ENCODE assay signal across 14 cellular contexts in the genomic region with DNA sequence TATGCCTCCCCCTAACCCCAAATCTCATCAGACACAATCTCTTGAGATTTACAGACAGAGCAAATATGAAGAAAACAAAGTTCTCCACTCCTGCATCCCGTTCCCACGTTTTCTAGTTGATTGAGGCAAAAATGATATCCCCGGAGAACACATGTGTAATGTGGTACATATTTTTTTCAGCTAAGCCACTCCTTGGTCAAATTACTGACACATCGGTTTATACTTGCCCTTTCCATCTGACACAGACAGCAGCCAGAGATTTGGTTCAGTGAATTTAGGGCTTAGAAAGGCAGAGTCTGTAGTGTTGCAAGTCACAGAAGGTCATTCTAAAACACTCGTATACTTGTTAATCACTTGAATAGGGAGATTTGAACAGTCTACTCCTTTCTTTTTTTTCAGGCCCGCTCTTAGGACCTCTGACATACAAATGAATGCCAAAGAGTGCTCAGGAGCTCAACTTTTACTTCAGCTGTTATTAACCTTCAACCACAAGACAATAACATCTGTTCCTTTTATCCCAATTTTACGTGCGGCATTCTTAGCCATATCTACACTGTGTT. TPM values are rescaled to one million over a fixed set of nuclear protein-coding genes. Genes with fewer than 3 reads are reported as not detected.
A peak's percentile ranks its signal among the peaks of the same experiment; 100 is the strongest.
DNase-seq lines count a peak whose midpoint lies in the region; ATAC-seq and TF ChIP-seq lines count a peak whose summit lies in the region.
"Had no signal": no experiment of that assay in that cellular context is flagged by ENCODE, and none has a peak within 500 bp of the region (broad histone marks: within the 10 kb centered on the region; RNA-seq: fewer than 3 reads in every experiment).

No MANE protein-coding gene starts in this region.

- H3F3A ChIP-seq in neural cell (ENCODE audit: insufficient read depth, low read length, poor library complexity, severe bottlenecking): no peaks in the 10 kb centered on the region

- H3K79me2 ChIP-seq in neural cell (replicated peaks; ENCODE audit: insufficient read depth, low read length) (peaks cover 24% of the 10 kb centered on the region), trophoblast cell (ENCODE audit: control insufficient read depth, insufficient read depth, low read length, poor library complexity) (peaks cover 7% of the 10 kb centered on the region)

- no peak for ATAC-seq in activated CD4-positive, alpha-beta T cell treated with anti-CD3 and anti-CD28 coated beads for 36 hours
- ATAC-seq: A549, GM12878 had no signal

- no peak overlapping the region for H3K27ac ChIP-seq in neural cell (ENCODE audit: low read length)
- H3K27ac ChIP-seq in trophoblast cell (ENCODE audit: low read depth, low read length): no peak overlapping the region
- H3K27ac ChIP-seq: parathyroid adenoma had no signal

- H3K18ac ChIP-seq in trophoblast cell (ENCODE audit: low read length): no peak overlapping the region

- DNase-seq in activated CD4-positive, alpha-beta T cell treated with anti-CD3 and anti-CD28 coated beads for 36 hours: no peak
- no peak for DNase-seq in activated CD4-positive, alpha-beta T cell treated with anti-CD3 and anti-CD28 coated beads, Interleukin-2, amount 50 U/mL, for 48 hours
- DNase-seq in LHCN-M2 (ENCODE audit: low read depth) (peak; percentile 64), D341Med (ENCODE audit: low spot score) (no peak), trophoblast cell (no peak), DMS153 treated with DMSO at 0.1 percent for 48 hours (lab: John Stamatoyannopoulos, UW; ENCODE audit: unreplicated experiment) (no peak)
- DNase-seq: activated CD4-positive, CD25-positive, alpha-beta regulatory T cell; amygdala; NCI-H748 treated with DMSO at 0.1 percent for 48 hours had no signal

- no peak overlapping the region for H2BK120ac ChIP-seq in trophoblast cell (ENCODE audit: insufficient read depth, low read length, poor library complexity)

- TF ChIP-seq EP300 in neural cell (conservative IDR thresholded peaks at IDR 0.05; ENCODE audit: poor library complexity, severe bottlenecking): no peak

- H4K8ac ChIP-seq in trophoblast cell (ENCODE audit: low read depth, low read length): no peak overlapping the region

- H2AFZ ChIP-seq in neural cell (ENCODE audit: low read depth, low read length) (no peak overlapping the region), trophoblast cell (ENCODE audit: insufficient read depth, low read length, poor library complexity) (no peak overlapping the region)

- no peak overlapping the region for H4K12ac ChIP-seq in trophoblast cell (ENCODE audit: low read depth, low read length)

- peaks cover 0 to 2% of the 10 kb centered on the region in 2 experiments for H3K4me1 ChIP-seq in trophoblast cell (ENCODE audit: control insufficient read depth in 1 of 2, insufficient read depth in 2 of 2, low read length in 2 of 2)
- H3K4me1 ChIP-seq: parathyroid adenoma had no signal

- no peak overlapping the region for H3K4ac ChIP-seq in trophoblast cell (ENCODE audit: low read depth, low read length)

- H3K9ac ChIP-seq in neural cell (ENCODE audit: low read length) (no peak overlapping the region), trophoblast cell (ENCODE audit: low read length) (no peak overlapping the region)
- H3K9ac ChIP-seq: parathyroid adenoma had no signal

- no peak overlapping the region for H4K91ac ChIP-seq in trophoblast cell (ENCODE audit: low read depth, low read length)

- no peak overlapping the region for H3K14ac ChIP-seq in trophoblast cell (ENCODE audit: low read length)

- no peaks in the 10 kb centered on the region for H3K9me2 ChIP-seq in neural cell (ENCODE audit: insufficient read depth, low read length)

- peaks cover 32% of the 10 kb centered on the region for H3K4me1 Mint-ChIP-seq in activated CD4-positive, alpha-beta T cell treated with anti-CD3 and anti-CD28 coated beads for 36 hours
- peaks cover 53% of the 10 kb centered on the region for H3K4me1 Mint-ChIP-seq in brain

- intact Hi-C loops in activated CD4-positive, alpha-beta T cell treated with anti-CD3 and anti-CD28 coated beads for 36 hours (cut with DNase I, micrococcal nuclease): loop anchor here (5.0 kb wide), 3 partner anchors 107 to 1112 kb away; no protein-coding TSS in a partner anchor

- peaks cover 4% of the 10 kb centered on the region for H3K27me3 Mint-ChIP-seq in activated CD4-positive, alpha-beta T cell treated with anti-CD3 and anti-CD28 coated beads for 36 hours
- H3K27me3 Mint-ChIP-seq in brain: peaks cover 9% of the 10 kb centered on the region

- H3K9me3 Mint-ChIP-seq in activated CD4-positive, alpha-beta T cell treated with anti-CD3 and anti-CD28 coated beads for 36 hours (ENCODE audit: low read depth): no peaks in the 10 kb centered on the region
- no peaks in the 10 kb centered on the region for H3K9me3 Mint-ChIP-seq in brain

- H3K79me1 ChIP-seq in trophoblast cell (ENCODE audit: low read length): peaks cover 11% of the 10 kb centered on the region

- peak overlapping the region; percentile 34 for H3K27ac Mint-ChIP-seq in activated CD4-positive, alpha-beta T cell treated with anti-CD3 and anti-CD28 coated beads for 36 hours
- H3K27ac Mint-ChIP-seq in brain: peak overlapping the region; percentile 12 to 100 (median 92)

- POLR2A ChIA-PET in activated CD4-positive, alpha-beta T cell treated with anti-CD3 and anti-CD28 coated beads for 36 hours (lab: Charles Lee): interaction anchor here (3.2 kb wide), 1 partner anchor 57 kb away, joined by 21 read pairs; the partner anchor contains the start of gene DDX21

- H3K9me3 ChIP-seq in neural cell (ENCODE audit: low read length) (no peaks in the 10 kb centered on the region), trophoblast cell (ENCODE audit: insufficient read depth, low read depth, low read length) (no peaks in the 10 kb centered on the region)
- H3K9me3 ChIP-seq: A549 had no signal

- no peak overlapping the region for H3K4me3 ChIP-seq in neural cell (ENCODE audit: low read length)
- H3K4me3 ChIP-seq in trophoblast cell (ENCODE audit: low read depth, low read length): no peak overlapping the region
- H3K4me3 ChIP-seq: A549, GM12878 had no signal

- H3K23ac ChIP-seq in trophoblast cell (ENCODE audit: low read length): no peak overlapping the region

- no peak overlapping the region for H2AK5ac ChIP-seq in trophoblast cell (ENCODE audit: low read length)

- no peaks in the 10 kb centered on the region for H4K20me1 ChIP-seq in neural cell (ENCODE audit: insufficient read depth)

- no peaks in the 10 kb centered on the region for H3K27me3 ChIP-seq in neural cell (ENCODE audit: insufficient read depth, low read depth, low read length)
- no peaks in the 10 kb centered on the region for H3K27me3 ChIP-seq in trophoblast cell (ENCODE audit: insufficient read depth, low read length)

- H2BK5ac ChIP-seq in trophoblast cell (ENCODE audit: low read depth, low read length, poor library complexity): no peak overlapping the region

- peak overlapping the region; percentile 96 for H3K4me2 ChIP-seq in neural cell (ENCODE audit: low read length)
- no peak overlapping the region for H3K4me2 ChIP-seq in trophoblast cell (ENCODE audit: low read length)

- no peak for TF ChIP-seq RAD21 in neural cell (conservative IDR thresholded peaks at IDR 0.05)

- TF ChIP-seq CTCF in brain (conservative IDR thresholded peaks at IDR 0.05): no peak
- TF ChIP-seq CTCF in neural cell (IDR thresholded peaks at IDR 0.05; ENCODE audit: poor library complexity, severe bottlenecking): no peak

- CTCF ChIA-PET in activated CD4-positive, alpha-beta T cell treated with anti-CD3 and anti-CD28 coated beads for 36 hours (lab: Charles Lee): interaction anchor here (0.6 to 1.7 kb wide), 9 partner anchors 10 to 686 kb away, joined by 3 to 6 read pairs (median 3); partner anchors contain the start of gene DDX21

- H3K4me3 Mint-ChIP-seq in activated CD4-positive, alpha-beta T cell treated with anti-CD3 and anti-CD28 coated beads for 36 hours: no peak overlapping the region
- H3K4me3 Mint-ChIP-seq in brain: peak overlapping the region; percentile 93 to 98 (median 96)

- H2BK12ac ChIP-seq in trophoblast cell (ENCODE audit: low read length): no peak overlapping the region

- H3K36me3 Mint-ChIP-seq in activated CD4-positive, alpha-beta T cell treated with anti-CD3 and anti-CD28 coated beads for 36 hours (ENCODE audit: low read depth): peaks cover 19% of the 10 kb centered on the region
- H3K36me3 Mint-ChIP-seq in brain: peaks cover 12% of the 10 kb centered on the region

- no CpG with 5 or more reads among the region's 8 CpGs for WGBS in trophoblast cell (ENCODE audit: extremely low coverage, insufficient coverage, insufficient read length)

- no peaks in the 10 kb centered on the region for H3K36me3 ChIP-seq in neural cell (ENCODE audit: insufficient read depth, low read length)
- H3K36me3 ChIP-seq in trophoblast cell (ENCODE audit: control insufficient read depth in 1 of 2, insufficient read depth in 2 of 2, low read length in 2 of 2): no peaks in the 10 kb centered on the region

TF ChIP-seq in neural cell, 6 proteins besides CTCF, POLR2A, EP300 and RAD21 (continues in another document):
- TF ChIP-seq SMC3 (conservative IDR thresholded peaks at IDR 0.05; ENCODE audit: poor library complexity): no peak

RNA-seq across cellular contexts. Expression of gene DDX50, which starts 1.8 kb away (rescaled TPM):
- total RNA-seq in activated CD4-positive, alpha-beta T cell treated with anti-CD3 and anti-CD28 coated beads for 36 hours: 10 to 100 TPM; 61.6 to 81.6 TPM
- 58.5 and 66.2 TPM in 2 replicates for total RNA-seq in LHCN-M2 (2014; rRNA removed)
- polyA plus RNA-seq in LHCN-M2 (2012): 25.8 TPM
- polyA plus RNA-seq in brain (ENCODE audit: insufficient read depth, low read depth, low replicate concordance): 18.5 TPM
- polyA plus RNA-seq in neural cell: 45.6 and 51.1 TPM in 2 replicates
- polyA minus RNA-seq in neural cell: 75.0 and 76.2 TPM in 2 replicates
- polyA plus RNA-seq in trophoblast cell (2013): 31.1 and 31.4 TPM in 2 replicates

RNA-seq across cellular contexts. Expression of gene DDX21, which starts 56.7 kb away (rescaled TPM):
- total RNA-seq in activated CD4-positive, alpha-beta T cell treated with anti-CD3 and anti-CD28 coated beads for 36 hours: 100 to 1,000 TPM; 187 to 192 TPM
- 94.7 and 96.7 TPM in 2 replicates for total RNA-seq in LHCN-M2 (2014; rRNA removed)
- polyA plus RNA-seq in LHCN-M2 (2012): 22.7 TPM
- polyA plus RNA-seq in brain (ENCODE audit: insufficient read depth, low read depth, low replicate concordance) (20.9 TPM), neural cell (29.6 and 33.0 TPM in 2 replicates)
- polyA minus RNA-seq in neural cell: 47.5 and 50.1 TPM in 2 replicates
- 117 and 122 TPM in 2 replicates for polyA plus RNA-seq in trophoblast cell (2013)
